Comparison of ENCODE assay signal across 8 cellular contexts in the genomic region with DNA sequence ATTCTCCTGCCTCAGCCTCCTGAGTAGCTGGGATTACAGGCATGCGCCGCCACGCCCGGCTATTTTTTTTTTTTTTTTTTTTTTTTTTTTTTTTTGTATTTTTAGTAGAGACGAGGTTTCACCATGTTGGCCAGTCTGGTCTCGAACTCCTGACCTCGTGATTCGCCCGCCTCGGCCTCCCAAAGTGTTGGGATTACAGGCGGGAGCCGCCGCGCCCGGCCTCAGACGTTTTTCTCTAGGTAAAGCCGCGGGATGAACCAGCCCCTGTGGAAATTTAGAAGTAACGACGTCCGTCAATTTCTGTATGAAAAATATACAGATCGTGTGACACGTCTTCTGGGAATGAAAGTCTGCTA. TPM values are rescaled to one million over a fixed set of nuclear protein-coding genes. Genes with fewer than 3 reads are reported as not detected.
DNase-seq lines count a peak whose midpoint lies in the region; ATAC-seq and TF ChIP-seq lines count a peak whose summit lies in the region.
"Not testable (repeated sequence)": the region's sequence is repeated elsewhere in the genome, so short reads cannot be mapped to it uniquely, and the experiment has no call there.

No MANE protein-coding gene starts in this region.

- H2AFZ ChIP-seq in KMS-11 (ENCODE audit: low read depth) (0 out of 2 replicates have a peak overlapping the region, but pooled peaks have one; percentile 87), mammary epithelial cell (ENCODE audit: low read depth, low read length) (peak overlapping the region; percentile 96), osteoblast (ENCODE audit: low read length) (peak overlapping the region; percentile 91)

- DNase-seq in activated CD8-positive, alpha-beta T cell treated with anti-CD3 and anti-CD28 coated beads, Interleukin-2, amount 10 ng/mL, durations not matched to agents 7 days and 5 days; mammary epithelial cell; fibroblast of mammary gland (ENCODE audit: low read depth); left lung; osteoblast (ENCODE audit: insufficient read length, low spot score, missing footprints); substantia nigra (lab: John Stamatoyannopoulos, UW): not testable (repeated sequence)

- not testable (repeated sequence) for H4K20me1 ChIP-seq in BLaER1 treated with 17β-estradiol and CSF1 and Interleukin-3, amounts not matched to agents 10 nM and 100 nM; KMS-11 (ENCODE audit: insufficient read depth); mammary epithelial cell (ENCODE audit: insufficient read depth, low read length); osteoblast (ENCODE audit: insufficient read depth, low read length)

- CTCF ChIA-PET in activated CD8-positive, alpha-beta T cell treated with anti-CD3 and anti-CD28 coated beads, Interleukin-2, amount 10 ng/mL, durations not matched to agents 7 days and 5 days (lab: Charles Lee); mammary epithelial cell (lab: Charles Lee; ENCODE audit: low non-redundant PET): not testable (repeated sequence)

- peaks cover 0 to 16% (median 3%) of the 10 kb centered on the region in 11 experiments; a peak in 4 of 22 replicates for H3K27me3 ChIP-seq in BLaER1 treated with 17β-estradiol and CSF1 and Interleukin-3, amounts not matched to agents 10 nM and 100 nM
- not testable (repeated sequence) for H3K27me3 ChIP-seq in KMS-11 (ENCODE audit: insufficient read depth, low read depth); mammary epithelial cell (ENCODE audit: insufficient read depth, low read length); osteoblast (ENCODE audit: insufficient read depth, low read length)
- peaks cover 10 to 54% of the 10 kb centered on the region in 2 donors for H3K27me3 ChIP-seq in left lung

- H3K79me2 ChIP-seq in KMS-11 (ENCODE audit: insufficient read depth, low read depth); mammary epithelial cell (ENCODE audit: insufficient read depth, low read length); osteoblast (ENCODE audit: insufficient read depth, low read length): not testable (repeated sequence)

- H3K9me3 ChIP-seq in BLaER1 treated with 17β-estradiol and CSF1 and Interleukin-3, amounts not matched to agents 10 nM and 100 nM (replicated peaks in 1 of 11): peaks cover 66 to 94% (median 81%) of the 10 kb centered on the region in 11 experiments
- H3K9me3 ChIP-seq in mammary epithelial cell (replicated peaks; ENCODE audit: insufficient read depth, low read length); osteoblast (ENCODE audit: low read depth, low read length): not testable (repeated sequence)
- peaks cover 0 to 59% of the 10 kb centered on the region in 2 donors for H3K9me3 ChIP-seq in left lung

- peak overlapping the region; percentile 74 to 86 (median 82); a peak in 21 of 22 replicates for H3K9ac ChIP-seq in BLaER1 treated with 17β-estradiol and CSF1 and Interleukin-3, amounts not matched to agents 10 nM and 100 nM
- H3K9ac ChIP-seq in KMS-11: not testable (repeated sequence)
- peak overlapping the region; percentile 43 for H3K9ac ChIP-seq in mammary epithelial cell (ENCODE audit: insufficient read depth, low read length)

- intact Hi-C loops in mammary epithelial cell (cut with micrococcal nuclease): loop anchor here (1.0 kb wide), 1 partner anchor 20 kb away; a partner anchor contains a TSS
- intact Hi-C loops in left lung (cut with DNase I): not testable (repeated sequence)

- WGBS in mammary epithelial cell (ENCODE audit: low coverage, missing lambda C conversion rate): 2% methylated on average over 17 of the region's 23 CpGs

- H3K4me2 ChIP-seq in BLaER1 treated with 17β-estradiol and CSF1 and Interleukin-3, amounts not matched to agents 10 nM and 100 nM: peak overlapping the region; percentile 82 to 96 (median 92)
- not testable (repeated sequence) for H3K4me2 ChIP-seq in KMS-11
- H3K4me2 ChIP-seq in mammary epithelial cell (ENCODE audit: insufficient read depth, low read depth, low read length): peak overlapping the region; percentile 94
- H3K4me2 ChIP-seq in osteoblast (ENCODE audit: insufficient read depth, low read length): peak overlapping the region; percentile 91

- H3K27me3 Mint-ChIP-seq in activated CD8-positive, alpha-beta T cell treated with anti-CD3 and anti-CD28 coated beads, Interleukin-2, amount 10 ng/mL, durations not matched to agents 7 days and 5 days (ENCODE audit: low read depth): peaks cover 14% of the 10 kb centered on the region

- not testable (repeated sequence) for BruUV-seq in mammary epithelial cell (replicated peaks; lab: Mats Ljungman, UMichigan)

- TF ChIP-seq CTCF in KMS-11 (conservative IDR thresholded peaks at IDR 0.05; ENCODE audit: low read depth, low read length); mammary epithelial cell (conservative IDR thresholded peaks at IDR 0.05 in 1 of 2, IDR thresholded peaks at IDR 0.05 in 1 of 2; ENCODE audit: extremely low read depth in 1 of 2, insufficient read depth in 1 of 2, low read depth in 1 of 2, low read length in 2 of 2); fibroblast of mammary gland (conservative IDR thresholded peaks at IDR 0.05; ENCODE audit: control insufficient read depth, insufficient read depth, low read depth, low read length); left lung (IDR thresholded peaks at IDR 0.05); osteoblast (IDR thresholded peaks at IDR 0.05; ENCODE audit: extremely low read depth, low read depth, low read length): not testable (repeated sequence)

- H3K4me1 Mint-ChIP-seq in activated CD8-positive, alpha-beta T cell treated with anti-CD3 and anti-CD28 coated beads, Interleukin-2, amount 10 ng/mL, durations not matched to agents 7 days and 5 days (ENCODE audit: low read depth): peaks cover 23% of the 10 kb centered on the region

- peaks cover 23% of the 10 kb centered on the region for H3K9me3 Mint-ChIP-seq in activated CD8-positive, alpha-beta T cell treated with anti-CD3 and anti-CD28 coated beads, Interleukin-2, amount 10 ng/mL, durations not matched to agents 7 days and 5 days (ENCODE audit: insufficient read depth)

- ATAC-seq in activated CD8-positive, alpha-beta T cell treated with anti-CD3 and anti-CD28 coated beads, Interleukin-2, amount 10 ng/mL, durations not matched to agents 7 days and 5 days; left lung: not testable (repeated sequence)

- peaks cover 4 to 19% (median 10%) of the 10 kb centered on the region in 11 experiments; a peak in 15 of 22 replicates for H3K36me3 ChIP-seq in BLaER1 treated with 17β-estradiol and CSF1 and Interleukin-3, amounts not matched to agents 10 nM and 100 nM
- not testable (repeated sequence) for H3K36me3 ChIP-seq in KMS-11 (ENCODE audit: insufficient read depth); mammary epithelial cell (ENCODE audit: insufficient read depth, low read length); left lung; osteoblast (ENCODE audit: insufficient read depth, low read length)

- in situ Hi-C loops in mammary epithelial cell (cut with MboI; ENCODE audit: low sequenced_read_pairs in 2 of 2): not testable (repeated sequence)

- H3K27ac ChIP-seq in BLaER1 treated with 17β-estradiol and CSF1 and Interleukin-3, amounts not matched to agents 10 nM and 100 nM: peak overlapping the region in 8 of 11 experiments; percentile 18 to 78 (median 74); a peak in 13 of 22 replicates
- H3K27ac ChIP-seq in KMS-11; osteoblast (ENCODE audit: low read depth, low read length): not testable (repeated sequence)
- H3K27ac ChIP-seq in mammary epithelial cell (ENCODE audit: insufficient read depth, low read depth, low read length) (peak overlapping the region; percentile 40), left lung (peak overlapping the region; percentile 59 to 75), substantia nigra (ENCODE audit: low read depth, low read length, poor library complexity, severe bottlenecking) (peak overlapping the region; percentile 38)

- POLR2A ChIA-PET in activated CD8-positive, alpha-beta T cell treated with anti-CD3 and anti-CD28 coated beads, Interleukin-2, amount 10 ng/mL, durations not matched to agents 7 days and 5 days (lab: Charles Lee): interaction anchor here (2.1 kb wide), 1 partner anchor 79 kb away, joined by 9 read pairs; a partner anchor contains a TSS

- H3K4me3 ChIP-seq in BLaER1 treated with 17β-estradiol and CSF1 and Interleukin-3, amounts not matched to agents 10 nM and 100 nM: peak overlapping the region; percentile 66 to 79 (median 74)
- not testable (repeated sequence) for H3K4me3 ChIP-seq in KMS-11 (IDR thresholded peaks at IDR 0.05; ENCODE audit: insufficient read depth, low read depth, low read length)
- H3K4me3 ChIP-seq in mammary epithelial cell (replicated peaks in 1 of 3; ENCODE audit: insufficient read depth in 1 of 3, low read depth in 2 of 3, low read length in 3 of 3) (peak overlapping the region; percentile 54 to 91 (median 83)), fibroblast of mammary gland (ENCODE audit: control insufficient read depth, low read depth, low read length) (peak overlapping the region; percentile 75), left lung (peak overlapping the region in 1 of 2 donors; percentile 53), osteoblast (ENCODE audit: insufficient read depth, low read length) (peak overlapping the region; percentile 81)

- peak overlapping the region; percentile 86 for H3K4me3 Mint-ChIP-seq in activated CD8-positive, alpha-beta T cell treated with anti-CD3 and anti-CD28 coated beads, Interleukin-2, amount 10 ng/mL, durations not matched to agents 7 days and 5 days

- H3K36me3 Mint-ChIP-seq in activated CD8-positive, alpha-beta T cell treated with anti-CD3 and anti-CD28 coated beads, Interleukin-2, amount 10 ng/mL, durations not matched to agents 7 days and 5 days (ENCODE audit: low read depth): peaks cover 21% of the 10 kb centered on the region

- dilution Hi-C loops in mammary epithelial cell (cut with HindIII; ENCODE audit: low sequenced_read_pairs): loop anchor here (10.0 kb wide), 1 partner anchor 93 kb away; no protein-coding TSS in a partner anchor

- peak overlapping the region; percentile 74 for H3K27ac Mint-ChIP-seq in activated CD8-positive, alpha-beta T cell treated with anti-CD3 and anti-CD28 coated beads, Interleukin-2, amount 10 ng/mL, durations not matched to agents 7 days and 5 days

- H3K4me1 ChIP-seq in BLaER1 treated with 17β-estradiol and CSF1 and Interleukin-3, amounts not matched to agents 10 nM and 100 nM: peaks cover 5 to 23% (median 12%) of the 10 kb centered on the region in 10 experiments; a peak in 17 of 20 replicates
- H3K4me1 ChIP-seq in KMS-11 (ENCODE audit: low read depth, poor library complexity, severe bottlenecking); mammary epithelial cell (ENCODE audit: insufficient read depth, low read length); osteoblast (ENCODE audit: insufficient read depth, low read length): not testable (repeated sequence)
- H3K4me1 ChIP-seq in left lung: peaks cover 0 to 10% of the 10 kb centered on the region in 2 donors

RNA-seq across cellular contexts. Expression of a gene that starts 20.4 kb away (rescaled TPM):
- total RNA-seq in activated CD8-positive, alpha-beta T cell treated with anti-CD3 and anti-CD28 coated beads, Interleukin-2, amount 10 ng/mL, durations not matched to agents 7 days and 5 days: 10 to 100 TPM; 88.0 to 90.6 TPM
- total RNA-seq in mammary epithelial cell (10 to 100 TPM; 46.2 to 47.5 TPM), left lung (10 to 100 TPM; 42.2 to 62.6 TPM), osteoblast (54.8 and 55.0 TPM in 2 replicates)
- 25.1 TPM for polyA plus RNA-seq in mammary epithelial cell
- polyA minus RNA-seq in mammary epithelial cell: 174 TPM

RNA-seq across cellular contexts. Expression of a gene that starts 48.3 kb away (rescaled TPM):
- total RNA-seq in activated CD8-positive, alpha-beta T cell treated with anti-CD3 and anti-CD28 coated beads, Interleukin-2, amount 10 ng/mL, durations not matched to agents 7 days and 5 days: 1 to 10 TPM; 9.6 to 9.9 TPM
- total RNA-seq in mammary epithelial cell (10 to 100 TPM; 13.3 to 14.4 TPM), left lung (10 to 100 TPM; 14.7 to 18.1 TPM), osteoblast (10.9 and 13.6 TPM in 2 replicates)
- 3.0 TPM for polyA plus RNA-seq in mammary epithelial cell
- 13.6 TPM for polyA minus RNA-seq in mammary epithelial cell
